In genomic region chr7:41882271-41882670, GRCh38 we compare ENCODE assay signal across 11 cellular contexts.
DNase-seq lines count a peak whose midpoint lies in the region; ATAC-seq and TF ChIP-seq lines count a peak whose summit lies in the region.
"Had no signal": no experiment of that assay in that cellular context is flagged by ENCODE, and none has a peak within 500 bp of the region (broad histone marks: within the 10 kb centered on the region; RNA-seq: fewer than 3 reads in every experiment).

No MANE protein-coding gene starts in this region.

- H3K4me1 ChIP-seq in IMR-90 (ENCODE audit: control insufficient read depth, insufficient read depth, low read length) = peaks cover 41% of the 10 kb centered on the region
- H3K4me1 ChIP-seq: psoas muscle had no signal

- in situ Hi-C loops in IMR-90 (cut with MboI; ENCODE audit: low sequenced_read_pairs) = no loop called here

- peak overlapping the region; percentile 76; the same call in 1 of the 2 replicates for H4K5ac ChIP-seq in IMR-90 (ENCODE audit: low read depth, low read length)

- no peak overlapping the region for H3K4me3 ChIP-seq in IMR-90 (ENCODE audit: insufficient read depth, low read depth, low read length)
- H3K4me3 ChIP-seq in WERI-Rb-1 (ENCODE audit: low read depth, low read length) = no peak overlapping the region
- H3K4me3 ChIP-seq: psoas muscle, SJSA1 had no signal

- peaks cover 0 to 3% of the 10 kb centered on the region in 2 donors for H3K36me3 Mint-ChIP-seq in CD14-positive monocyte

- H3K27me3 ChIP-seq in IMR-90 (ENCODE audit: control insufficient read depth, insufficient read depth, low read length) = no peaks in the 10 kb centered on the region
- peaks cover 76% of the 10 kb centered on the region for H3K27me3 ChIP-seq in WERI-Rb-1 (ENCODE audit: insufficient read depth, low read depth, severe bottlenecking)
- H3K27me3 ChIP-seq: SJSA1 had no signal

- peaks cover 0 to 8% (median 2%) of the 10 kb centered on the region in 3 donors for H3K27me3 Mint-ChIP-seq in CD14-positive monocyte (ENCODE audit: low read depth in 3 of 3)

- H2AK9ac ChIP-seq in IMR-90 (replicated peaks; ENCODE audit: low read depth, low read length, poor library complexity) = peak overlapping the region; percentile 19

- H3K56ac ChIP-seq in IMR-90 (ENCODE audit: extremely low read depth, insufficient read depth, low read length) = no peak overlapping the region

- peak overlapping the region; percentile 88 for H2BK15ac ChIP-seq in IMR-90 (ENCODE audit: low read depth, low read length)

- DNase-seq in CD14-positive monocyte (ENCODE audit: low spot score) = no peak
- DNase-seq in IMR-90 = no peak
- DNase-seq in AML-193 (lab: John Stamatoyannopoulos, UW) = no peak
- no peak for DNase-seq in WERI-Rb-1
- no peak for DNase-seq in inferior parietal cortex (ENCODE audit: extremely low spot score)
- DNase-seq in HuH-7.5 (ENCODE audit: low spot score) = no peak
- DNase-seq: DMS 273 treated with DMSO at 0.1 percent for 48 hours had no signal

- H3K4ac ChIP-seq in IMR-90 (ENCODE audit: low read depth, low read length) = peak overlapping the region; percentile 73

- H3K36me3 ChIP-seq in IMR-90 (ENCODE audit: control insufficient read depth, insufficient read depth, low read length) (no peaks in the 10 kb centered on the region), WERI-Rb-1 (no peaks in the 10 kb centered on the region)
- H3K36me3 ChIP-seq: SJSA1 had no signal

- peak overlapping the region; percentile 88 for H2BK20ac ChIP-seq in IMR-90 (ENCODE audit: low read depth, low read length)

- dilution Hi-C loops in IMR-90 (cut with HindIII; ENCODE audit: low sequenced_read_pairs, unreplicated experiment) = no loop called here

- H2BK120ac ChIP-seq in IMR-90 (ENCODE audit: low read depth, low read length) = peak overlapping the region; percentile 84

- H3K4me3 Mint-ChIP-seq in CD14-positive monocyte = peak overlapping the region; percentile 50 to 83

- POLR2A ChIA-PET in IMR-90 (lab: Charles Lee; ENCODE audit: unreplicated experiment) = no interaction called here

- 100% methylated on average over 1 of the region's 6 CpGs; no CpG with 5 or more reads in 1 of the 2 experiments for WGBS in IMR-90 (ENCODE audit: extremely low coverage in 2 of 2, insufficient read length in 1 of 2), 2 experiments

- H3K4me2 ChIP-seq in IMR-90 (ENCODE audit: low read depth, low read length) = no peak overlapping the region

- H4K8ac ChIP-seq in IMR-90 (ENCODE audit: low read depth in 2 of 2, low read length in 2 of 2) = peak overlapping the region; percentile 69 to 75; a peak in 3 of 4 replicates

- H3K9me3 ChIP-seq in IMR-90 (ENCODE audit: control insufficient read depth, insufficient read depth, low read length) = no peaks in the 10 kb centered on the region
- H3K9me3 ChIP-seq in WERI-Rb-1 (ENCODE audit: severe bottlenecking) = no peaks in the 10 kb centered on the region
- H3K9me3 ChIP-seq: psoas muscle, SJSA1 had no signal

- H3K27ac ChIP-seq in IMR-90 (ENCODE audit: insufficient read depth, low read length) = no peak overlapping the region; the same call in 1 of the 2 replicates
- H3K27ac ChIP-seq in WERI-Rb-1 = no peak overlapping the region
- H3K27ac ChIP-seq: psoas muscle had no signal

- TF ChIP-seq CTCF in CD14-positive monocyte (IDR thresholded peaks at IDR 0.05) (no peak), IMR-90 (conservative IDR thresholded peaks at IDR 0.05; ENCODE audit: low read depth, low read length) (no peak), WERI-Rb-1 (IDR thresholded peaks at IDR 0.05; ENCODE audit: low read depth, low read length) (no peak)

- H3K27ac Mint-ChIP-seq in CD14-positive monocyte = peak overlapping the region; percentile 95 to 98 (median 97)

- intact Hi-C loops in CD14-positive monocyte (cut with micrococcal nuclease) (loop anchor here (5.0 to 10.0 kb wide), 4 partner anchors 47 to 1617 kb away; partner anchors contain the start of gene INHBA (in 1 of the 2)), IMR-90 (cut with micrococcal nuclease) (loop anchor here (5.0 to 10.0 kb wide), 2 partner anchors 177 to 830 kb away; partner anchors contain the start of gene INHBA)

- H3K23ac ChIP-seq in IMR-90 (ENCODE audit: low read depth, low read length) = peak overlapping the region; percentile 51; the same call in 1 of the 2 replicates

- no peak overlapping the region; the same call in 1 of the 2 replicates for H3K9ac ChIP-seq in IMR-90 (ENCODE audit: low read depth, low read length)

- H2AK5ac ChIP-seq in IMR-90 (ENCODE audit: low read depth, low read length) = peak overlapping the region; percentile 90

- H3K79me1 ChIP-seq in IMR-90 (ENCODE audit: low read depth in 1 of 2, low read length in 2 of 2) = peaks cover 0 to 13% of the 10 kb centered on the region in 2 experiments; a peak in 2 of 4 replicates

- CTCF ChIA-PET in IMR-90 (lab: Yijun Ruan, JAX) = no interaction called here

- H2BK5ac ChIP-seq in IMR-90 (ENCODE audit: low read depth, low read length, poor library complexity, severe bottlenecking) = peak overlapping the region; percentile 92

- TF ChIP-seq RAD21 in IMR-90 (IDR thresholded peaks at IDR 0.05; ENCODE audit: low read length) = no peak

- TF ChIP-seq POLR2A in IMR-90 (IDR thresholded peaks at IDR 0.05; ENCODE audit: low read depth, low read length) = no peak

- peaks cover 59% of the 10 kb centered on the region for H3K4me1 Mint-ChIP-seq in CD14-positive monocyte

- H4K91ac ChIP-seq in IMR-90 (ENCODE audit: insufficient read depth, low read depth, low read length) = peak overlapping the region; percentile 83

- peak; percentile 7 for ATAC-seq in GM19035 (IDR thresholded peaks at IDR 0.05; ENCODE audit: unreplicated experiment)
- no peak for ATAC-seq in IMR-90 (ENCODE audit: low read depth)
- ATAC-seq in esophagus mucosa = peak; percentile 7

- H4K20me1 ChIP-seq in IMR-90 (ENCODE audit: insufficient read depth, low read length) = no peaks in the 10 kb centered on the region

- H2AFZ ChIP-seq in IMR-90 (replicated peaks; ENCODE audit: low read length, poor library complexity) = peak overlapping the region; percentile 5

- no TSS peak for BruUV-seq in IMR-90 (replicated peaks; lab: Mats Ljungman, UMichigan)

- peak overlapping the region; percentile 73; the same call in 1 of the 2 replicates for H3K18ac ChIP-seq in IMR-90 (ENCODE audit: low read depth, low read length)

- peaks cover 0 to 2% (median 0%) of the 10 kb centered on the region in 7 donors for H3K9me3 Mint-ChIP-seq in CD14-positive monocyte

- peaks cover 32% of the 10 kb centered on the region for H3K9me1 ChIP-seq in IMR-90 (ENCODE audit: insufficient read depth, low read length)

- peak overlapping the region; percentile 85 for H3K14ac ChIP-seq in IMR-90 (replicated peaks; ENCODE audit: low read depth, low read length)

TF ChIP-seq in IMR-90, 13 proteins besides CTCF, POLR2A, EP300 and RAD21:
- TF ChIP-seq MXI1 (IDR thresholded peaks at IDR 0.05; ENCODE audit: borderline replicate concordance, low read depth, low read length) = no peak
- TF ChIP-seq RCOR1 (IDR thresholded peaks at IDR 0.05; ENCODE audit: insufficient replicate concordance, low read length) = no peak
- TF ChIP-seq CEBPB (IDR thresholded peaks at IDR 0.05; ENCODE audit: low read depth, low read length) = no peak
- TF ChIP-seq BHLHE40 (IDR thresholded peaks at IDR 0.05; ENCODE audit: low read depth, low read length) = no peak
- no peak for TF ChIP-seq USF2 (IDR thresholded peaks at IDR 0.05; ENCODE audit: low read depth, low read length)
- TF ChIP-seq NFE2L2 (IDR thresholded peaks at IDR 0.05; ENCODE audit: low read depth, low read length) = no peak
- no peak for TF ChIP-seq MAFK (IDR thresholded peaks at IDR 0.05; ENCODE audit: low read depth, low read length)
- TF ChIP-seq MAZ (IDR thresholded peaks at IDR 0.05; ENCODE audit: borderline replicate concordance, low read depth, low read length) = no peak
- TF ChIP-seq FOS (IDR thresholded peaks at IDR 0.05; ENCODE audit: low read depth, low read length) = no peak
- TF ChIP-seq SMC3 (IDR thresholded peaks at IDR 0.05; ENCODE audit: low read depth, low read length) = no peak
- no peak for TF ChIP-seq RFX5 (IDR thresholded peaks at IDR 0.05; ENCODE audit: low read depth, low read length)
- no peak for TF ChIP-seq CHD1 (IDR thresholded peaks at IDR 0.05; ENCODE audit: low read depth, low read length)
- no peak for TF ChIP-seq ELK1 (IDR thresholded peaks at IDR 0.05; ENCODE audit: borderline replicate concordance, low read depth, low read length)
